Comparison of ENCODE assay signal across 1 cellular context in the genomic region with DNA sequence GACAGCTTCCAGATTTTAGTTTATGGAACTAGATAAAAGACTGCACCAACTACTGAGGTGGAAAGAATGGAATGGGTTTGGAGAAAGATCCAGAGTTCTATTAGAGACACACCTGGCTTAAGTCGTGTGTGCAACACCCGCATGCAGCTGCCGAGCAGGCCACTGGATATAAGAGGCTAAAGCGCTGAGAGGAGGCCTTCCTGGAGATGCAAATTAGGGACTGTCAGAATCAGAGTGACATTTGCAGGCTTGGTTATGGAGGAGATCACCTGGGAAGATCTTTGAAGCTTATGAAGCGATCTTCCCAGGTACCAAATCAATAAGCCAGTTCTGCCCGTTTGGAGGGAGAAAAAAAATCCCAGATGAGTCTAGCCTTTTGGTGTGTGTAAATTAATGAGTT.
TF ChIP-seq lines count a peak whose summit lies in the region.

No MANE protein-coding gene starts in this region.

TF ChIP-seq in HepG2, 621 proteins besides CTCF, POLR2A, EP300 and RAD21 (continued from another document):
- TF ChIP-seq MTERF4 (CRISPR knock-in tag; IDR thresholded peaks at IDR 0.05) (no peak), ZNF550 (CRISPR knock-in tag; IDR thresholded peaks at IDR 0.05; ENCODE audit: borderline replicate concordance) (no peak), SKI (IDR thresholded peaks at IDR 0.05; ENCODE audit: partially characterized antibody) (no peak), RFXANK (CRISPR knock-in tag; IDR thresholded peaks at IDR 0.05) (no peak), ZNF776 (CRISPR knock-in tag; IDR thresholded peaks at IDR 0.05) (no peak), CC2D1A (CRISPR knock-in tag; IDR thresholded peaks at IDR 0.05) (no peak), CSRNP2 (CRISPR knock-in tag; conservative IDR thresholded peaks at IDR 0.05; ENCODE audit: low read depth) (no peak), SYNCRIP (IDR thresholded peaks at IDR 0.05; ENCODE audit: insufficient read depth, low read depth, low read length) (no peak), ZNF484 (CRISPR knock-in tag; IDR thresholded peaks at IDR 0.05; ENCODE audit: borderline replicate concordance, low read depth) (no peak), SIN3B (IDR thresholded peaks at IDR 0.05; ENCODE audit: low read length) (no peak), ATM (IDR thresholded peaks at IDR 0.05; ENCODE audit: borderline replicate concordance) (no peak), ATF5 (CRISPR knock-in tag; IDR thresholded peaks at IDR 0.05; ENCODE audit: low read depth) (no peak)
